32 cellular contexts compared by ENCODE assay signal in genomic region chr10:80553436-80553835, GRCh38. TPM values are rescaled to one million over a fixed set of nuclear protein-coding genes. Genes with fewer than 3 reads are reported as not detected.
"Had no signal": no experiment of that assay in that cellular context is flagged by ENCODE, and none has a peak within 500 bp of the region (broad histone marks: within the 10 kb centered on the region; RNA-seq: fewer than 3 reads in every experiment).

No MANE protein-coding gene starts in this region.

- H3K4me1 Mint-ChIP-seq: activated CD4-positive, alpha-beta memory T cell treated with anti-CD3 and anti-CD28 coated beads, Interleukin-2, amount 10 ng/mL, durations not matched to agents 7 days and 5 days; activated naive CD8-positive, alpha-beta T cell treated with anti-CD3 and anti-CD28 coated beads, Interleukin-2, amount 50 U/mL, for 24 hours had no signal

- H3K4me3 Mint-ChIP-seq: activated B cell treated with CpG ODN at 0.5 μM for 24 hours; activated CD4-positive, alpha-beta memory T cell treated with anti-CD3 and anti-CD28 coated beads, Interleukin-2, amount 10 ng/mL, durations not matched to agents 7 days and 5 days; activated naive CD4-positive, alpha-beta T cell treated with anti-CD3 and anti-CD28 coated beads for 36 hours; activated naive CD8-positive, alpha-beta T cell; activated naive CD8-positive, alpha-beta T cell treated with anti-CD3 and anti-CD28 coated beads, Interleukin-2, amount 50 U/mL, for 24 hours; activated T-cell treated with anti-CD3 and anti-CD28 coated beads, Interleukin-2, amount 50 U/mL, for 24 hours; brain; T-cell; T-helper 17 cell had no signal

- H3K4me3 ChIP-seq: SJSA1 had no signal

- ATAC-seq: activated naive CD8-positive, alpha-beta T cell treated with anti-CD3 and anti-CD28 coated beads, Interleukin-2, amount 50 U/mL, for 24 hours; SK-N-SH treated with all-trans-retinoic acid at 6 μM for 48 hours; T-cell; T-helper 17 cell had no signal

- DNase-seq: activated B cell treated with CpG ODN at 0.5 μM for 24 hours; activated CD4-positive, alpha-beta memory T cell treated with anti-CD3 and anti-CD28 coated beads, Interleukin-2, amount 10 ng/mL, durations not matched to agents 7 days and 5 days; activated CD4-positive, alpha-beta T cell treated with anti-CD3 and anti-CD28 coated beads for 1 hour; activated CD4-positive, alpha-beta T cell treated with anti-CD3 and anti-CD28 coated beads for 48 hours; activated gamma-delta T cell; activated naive CD4-positive, alpha-beta T cell treated with anti-CD3 and anti-CD28 coated beads for 36 hours; activated naive CD8-positive, alpha-beta T cell treated with anti-CD3 and anti-CD28 coated beads, Interleukin-2, amount 50 U/mL, for 24 hours; activated T-cell treated with anti-CD3 and anti-CD28 coated beads, Interleukin-2, amount 50 U/mL, for 24 hours; anterior cingulate cortex; caudate nucleus; cerebellar nuclear complex; MM.1S; NCI-H1048; NCI-H1105 treated with DMSO at 0.1 percent for 48 hours; NCI-H1436; NCI-H1694; NCI-H1930; NCI-H2081 treated with DMSO at 0.1 percent for 48 hours; NCI-H226; NCI-H446 treated with DMSO at 0.1 percent for 48 hours; NCI-H524; OCI-M1; SHP77 treated with DMSO at 0.1 percent for 48 hours; T-cell; T-helper 17 cell had no signal

- H3K27me3 Mint-ChIP-seq: brain had no signal

- H3K27ac Mint-ChIP-seq: activated B cell treated with CpG ODN at 0.5 μM for 24 hours; activated CD4-positive, alpha-beta memory T cell treated with anti-CD3 and anti-CD28 coated beads, Interleukin-2, amount 10 ng/mL, durations not matched to agents 7 days and 5 days; activated naive CD4-positive, alpha-beta T cell treated with anti-CD3 and anti-CD28 coated beads for 36 hours; activated naive CD8-positive, alpha-beta T cell; activated naive CD8-positive, alpha-beta T cell treated with anti-CD3 and anti-CD28 coated beads, Interleukin-2, amount 50 U/mL, for 24 hours; activated T-cell treated with anti-CD3 and anti-CD28 coated beads, Interleukin-2, amount 50 U/mL, for 24 hours; activated T-helper 2 cell treated with anti-CD3 and anti-CD28 coated beads, Interferon-gamma antibody, Interleukin-2, Interleukin-4, amounts not matched to agents 10 μg/mL and 5 μg/mL and 100 μg/mL, durations not matched to agents 14 hours and 24 hours and 36 hours; brain; T-helper 17 cell had no signal

- H3K36me3 Mint-ChIP-seq: brain, T-cell had no signal

- H3K9me3 Mint-ChIP-seq: activated B cell treated with CpG ODN at 0.5 μM for 24 hours; activated CD4-positive, alpha-beta memory T cell treated with anti-CD3 and anti-CD28 coated beads, Interleukin-2, amount 10 ng/mL, durations not matched to agents 7 days and 5 days; activated naive CD4-positive, alpha-beta T cell treated with anti-CD3 and anti-CD28 coated beads for 36 hours; activated naive CD8-positive, alpha-beta T cell treated with anti-CD3 and anti-CD28 coated beads, Interleukin-2, amount 50 U/mL, for 24 hours; activated T-cell treated with anti-CD3 and anti-CD28 coated beads, Interleukin-2, amount 50 U/mL, for 24 hours; activated T-helper 2 cell treated with anti-CD3 and anti-CD28 coated beads, Interferon-gamma antibody, Interleukin-2, Interleukin-4, amounts not matched to agents 10 μg/mL and 5 μg/mL and 100 μg/mL, durations not matched to agents 14 hours and 24 hours and 36 hours; T-cell had no signal

RNA-seq across cellular contexts. Expression of gene SH2D4B, which starts 15.7 kb away (rescaled TPM):
- total RNA-seq: activated B cell treated with CpG ODN at 0.5 μM for 24 hours, LHCN-M2, RPMI7951 had no signal
